ENCODE assay signal across 9 cellular contexts in the genomic region with DNA sequence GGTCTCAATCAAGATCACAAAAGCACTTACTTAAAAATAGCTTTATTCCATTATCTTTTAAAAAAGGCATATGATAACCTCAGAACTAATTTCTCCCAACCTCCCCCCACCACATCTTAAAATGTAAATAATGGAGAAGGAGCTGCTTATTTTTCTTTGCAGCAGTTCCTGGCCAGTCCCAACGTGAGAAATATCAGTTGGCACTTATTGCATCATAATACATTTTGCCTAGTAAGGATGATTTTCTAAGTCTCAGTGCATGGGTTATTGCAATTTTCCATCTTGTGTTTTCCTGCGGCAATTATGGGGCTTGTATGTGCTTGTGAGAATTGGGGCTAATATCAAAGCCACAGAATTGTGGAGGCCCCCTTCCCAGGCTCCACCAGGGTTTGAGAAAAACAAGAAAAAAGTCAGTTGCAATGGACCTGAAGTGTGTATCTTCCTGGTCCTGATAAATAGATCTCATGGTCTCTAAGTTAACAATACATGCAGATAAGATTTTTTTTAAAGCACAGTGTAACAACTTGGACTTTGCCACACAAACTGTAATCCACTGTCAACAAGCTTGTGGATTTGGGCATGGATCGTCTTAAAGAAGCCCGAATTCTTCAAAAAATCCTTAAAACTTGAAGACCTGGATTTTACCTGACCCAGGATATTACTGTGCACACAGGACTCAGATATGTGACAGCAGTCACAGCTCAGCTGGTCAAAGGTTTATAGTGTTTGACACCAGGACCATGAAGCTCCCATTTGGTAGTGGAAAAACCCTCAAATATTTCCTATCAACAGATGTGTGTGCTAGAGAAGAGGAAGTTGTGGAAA. TPM values are rescaled to one million over a fixed set of nuclear protein-coding genes. Genes with fewer than 3 reads are reported as not detected.
DNase-seq lines count a peak whose midpoint lies in the region; ATAC-seq, FAIRE-seq and TF ChIP-seq lines count a peak whose summit lies in the region.
"Had no signal": no experiment of that assay in that cellular context is flagged by ENCODE, and none has a peak within 500 bp of the region (broad histone marks: within the 10 kb centered on the region; RNA-seq: fewer than 3 reads in every experiment).

No MANE protein-coding gene starts in this region.

- H3K4me1 Mint-ChIP-seq in natural killer cell treated with Interleukin-12 subunit alpha and Interleukin-12 subunit beta and Interleukin-15 and Interleukin-18, amount 100 ng/mL, for 72 hours (ENCODE audit: low read depth in 2 of 2): peaks cover 55 to 62% of the 10 kb centered on the region in 2 donors

- TF ChIP-seq CTCF in bronchial epithelial cell (IDR thresholded peaks at IDR 0.05; ENCODE audit: insufficient read depth, low read length, severe bottlenecking): no peak
- TF ChIP-seq CTCF in BE2C (IDR thresholded peaks at IDR 0.05; ENCODE audit: low read depth, low read length): no peak

- H3K4me3 ChIP-seq in bronchial epithelial cell (ENCODE audit: low read depth, low read length): no peak overlapping the region
- H3K4me3 ChIP-seq in BE2C (ENCODE audit: low read depth, low read length): no peak overlapping the region

- H3K27ac Mint-ChIP-seq in natural killer cell treated with Interleukin-12 subunit alpha and Interleukin-12 subunit beta and Interleukin-15 and Interleukin-18, amount 100 ng/mL, for 72 hours: peak overlapping the region; percentile 94 to 96

- no peaks in the 10 kb centered on the region for H3K27me3 ChIP-seq in bronchial epithelial cell (ENCODE audit: control insufficient read depth, insufficient read depth, low read length)
- H3K27me3 ChIP-seq in BE2C: no peaks in the 10 kb centered on the region

- no peaks in the 10 kb centered on the region for H3K9me3 ChIP-seq in BE2C

- no peak for ATAC-seq in natural killer cell treated with Interleukin-12 subunit alpha and Interleukin-12 subunit beta and Interleukin-15 and Interleukin-18, amount 100 ng/mL, for 72 hours
- no peak for ATAC-seq in HG02970 (IDR thresholded peaks at IDR 0.05; ENCODE audit: low FRiP score, unreplicated experiment)

- H3K27me3 Mint-ChIP-seq in natural killer cell treated with Interleukin-12 subunit alpha and Interleukin-12 subunit beta and Interleukin-15 and Interleukin-18, amount 100 ng/mL, for 72 hours: peaks cover 27 to 32% of the 10 kb centered on the region in 2 donors

- peak overlapping the region; percentile 52 for H3K4me3 Mint-ChIP-seq in natural killer cell treated with Interleukin-12 subunit alpha and Interleukin-12 subunit beta and Interleukin-15 and Interleukin-18, amount 100 ng/mL, for 72 hours

- no peaks in the 10 kb centered on the region for H3K9me3 Mint-ChIP-seq in natural killer cell treated with Interleukin-12 subunit alpha and Interleukin-12 subunit beta and Interleukin-15 and Interleukin-18, amount 100 ng/mL, for 72 hours

- H3K4me1 ChIP-seq in BE2C: no peaks in the 10 kb centered on the region

- no peaks in the 10 kb centered on the region for H3K36me3 Mint-ChIP-seq in natural killer cell treated with Interleukin-12 subunit alpha and Interleukin-12 subunit beta and Interleukin-15 and Interleukin-18, amount 100 ng/mL, for 72 hours

- in situ Hi-C loops in Caki2 (cut with HindIII; ENCODE audit: low pct_unique_long_range_greater_than_20kb, low sequenced_read_pairs): no loop called here

- no peaks in the 10 kb centered on the region for H3K36me3 ChIP-seq in bronchial epithelial cell (ENCODE audit: control insufficient read depth, insufficient read depth, low read length)
- no peaks in the 10 kb centered on the region for H3K36me3 ChIP-seq in BE2C

- peak; percentile 42 for DNase-seq in Caki2 (ENCODE audit: low read depth)
- DNase-seq in Kasumi-1 (lab: John Stamatoyannopoulos, UW): peak; percentile 6 to 14
- peak; percentile 30 for DNase-seq in bronchial epithelial cell (ENCODE audit: low read depth)
- DNase-seq in natural killer cell treated with Interleukin-12 subunit alpha and Interleukin-12 subunit beta and Interleukin-15 and Interleukin-18, amount 100 ng/mL, for 72 hours (ENCODE audit: low spot score): no peak
- no peak for DNase-seq in NCI-H187 treated with DMSO at 0.1 percent for 48 hours (lab: John Stamatoyannopoulos, UW)
- DNase-seq in BE2C: no peak
- no peak for DNase-seq in activated CD8-positive, alpha-beta memory T cell treated with anti-CD3 and anti-CD28 coated beads, Interleukin-2, amount 50 U/mL, for 4 hours
- DNase-seq: NCI-H2081 treated with DMSO at 0.1 percent for 48 hours had no signal

- FAIRE-seq in bronchial epithelial cell (lab: Jason Lieb, UNC): no peak

RNA-seq across cellular contexts. Expression of gene WSB2, which starts 2.8 kb away (rescaled TPM):
- 128 and 149 TPM in 2 replicates for total RNA-seq in Caki2 (2014; rRNA removed; shearing (Covaris generic); ENCODE audit: low replicate concordance)
- 125 and 234 TPM in 2 replicates for total RNA-seq in bronchial epithelial cell
- 10 to 100 TPM; 52.3 to 62.0 TPM for total RNA-seq in natural killer cell treated with Interleukin-12 subunit alpha and Interleukin-12 subunit beta and Interleukin-15 and Interleukin-18, amount 100 ng/mL, for 72 hours
- polyA plus RNA-seq in BE2C (2012; ENCODE audit: insufficient read depth, insufficient read length, low read depth): 62.6 TPM

RNA-seq across cellular contexts. Expression of gene VSIG10, which starts 40.0 kb away (rescaled TPM):
- total RNA-seq in Caki2 (2014; rRNA removed; shearing (Covaris generic); ENCODE audit: low replicate concordance): 14.9 and 80.6 TPM in 2 replicates
- total RNA-seq in bronchial epithelial cell: 20.0 and 23.0 TPM in 2 replicates
- total RNA-seq in natural killer cell treated with Interleukin-12 subunit alpha and Interleukin-12 subunit beta and Interleukin-15 and Interleukin-18, amount 100 ng/mL, for 72 hours: 1 to 10 TPM; 2.6 to 7.3 TPM
- 6.8 TPM for polyA plus RNA-seq in BE2C (2012; ENCODE audit: insufficient read depth, insufficient read length, low read depth)

RNA-seq across cellular contexts. Expression of gene RFC5, which starts 47.3 kb away (rescaled TPM):
- 45.0 and 57.6 TPM in 2 replicates for total RNA-seq in Caki2 (2014; rRNA removed; shearing (Covaris generic); ENCODE audit: low replicate concordance)
- total RNA-seq in bronchial epithelial cell: 6.1 and 7.4 TPM in 2 replicates
- total RNA-seq in natural killer cell treated with Interleukin-12 subunit alpha and Interleukin-12 subunit beta and Interleukin-15 and Interleukin-18, amount 100 ng/mL, for 72 hours: 10 to 100 TPM; 34.8 to 62.4 TPM
- polyA plus RNA-seq in BE2C (2012; ENCODE audit: insufficient read depth, insufficient read length, low read depth): 13.0 TPM

Comparison
In these comparisons a context has a peak if more than half of its experiments do, and no peak if none do; other contexts are left out.
1. DNase-seq: peak in Caki2 (single experiment), Kasumi-1 (2 of 2) and bronchial epithelial cell (single experiment); none in natural killer cell treated with Interleukin-12 subunit alpha and Interleukin-12 subunit beta and Interleukin-15 and Interleukin-18, amount 100 ng/mL, for 72 hours (single experiment), NCI-H187 treated with DMSO at 0.1 percent for 48 hours (single experiment), BE2C (single experiment) and activated CD8-positive, alpha-beta memory T cell treated with anti-CD3 and anti-CD28 coated beads, Interleukin-2, amount 50 U/mL, for 4 hours (single experiment).